Comparison of ENCODE assay signal across 32 cellular contexts in the genomic region with DNA sequence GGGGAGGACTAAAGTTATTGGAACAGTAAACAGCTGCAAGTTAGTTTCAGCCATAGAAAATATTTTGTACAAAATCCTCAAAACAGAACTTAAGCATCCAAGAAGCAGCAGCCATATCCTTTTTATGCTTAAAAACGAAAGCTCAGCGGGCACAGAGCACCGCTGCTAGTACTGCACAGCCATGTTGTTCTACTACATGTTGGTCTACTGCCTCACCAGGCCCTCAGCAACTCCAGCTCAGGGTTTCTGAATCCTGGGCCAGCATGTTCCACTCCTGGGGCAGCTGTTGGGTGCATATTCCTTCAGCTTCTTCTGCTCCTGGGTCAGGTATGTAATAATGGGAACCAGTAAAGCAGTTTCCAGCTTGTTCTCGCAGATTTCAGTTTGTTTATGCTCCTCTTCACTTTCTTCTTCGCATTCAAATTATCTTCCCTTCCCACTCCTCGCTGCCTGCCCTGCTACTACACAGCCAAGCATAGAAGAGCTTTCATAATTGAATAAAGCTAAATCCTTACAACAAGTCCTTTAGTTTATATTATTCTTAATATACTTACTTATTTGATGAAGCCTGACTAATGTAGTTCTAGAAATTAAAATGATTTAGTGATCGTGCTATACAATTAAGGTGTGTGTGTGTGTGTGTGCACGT.
DNase-seq lines count a peak whose midpoint lies in the region; ATAC-seq and TF ChIP-seq lines count a peak whose summit lies in the region.
"Had no signal": no experiment of that assay in that cellular context is flagged by ENCODE, and none has a peak within 500 bp of the region (broad histone marks: within the 10 kb centered on the region; RNA-seq: fewer than 3 reads in every experiment).

No MANE protein-coding gene starts in this region.

- peaks cover 9% of the 10 kb centered on the region for H3K4me1 Mint-ChIP-seq in MCF 10A (ENCODE audit: insufficient read depth, unreplicated experiment)
- H3K4me1 Mint-ChIP-seq: activated CD4-positive, alpha-beta T cell treated with anti-CD3 and anti-CD28 coated beads, Interleukin-2, amount 10 ng/mL, durations not matched to agents 7 days and 5 days; activated CD8-positive, alpha-beta memory T cell treated with anti-CD3 and anti-CD28 coated beads, Interleukin-2, amount 10 ng/mL, durations not matched to agents 7 days and 5 days; central memory CD8-positive, alpha-beta T cell had no signal

- peak overlapping the region; percentile 15 for H3K4me3 ChIP-seq in SU-DHL-6 (ENCODE audit: insufficient read depth, low read length, poor library complexity, severe bottlenecking)
- H3K4me3 ChIP-seq: esophagus muscularis mucosa, pancreas, tibial artery had no signal

- H3K4me3 Mint-ChIP-seq in MCF 10A (ENCODE audit: unreplicated experiment), result no peak overlapping the region
- H3K4me3 Mint-ChIP-seq: activated CD4-positive, alpha-beta T cell treated with anti-CD3 and anti-CD28 coated beads, Interleukin-2, amount 10 ng/mL, durations not matched to agents 7 days and 5 days; activated CD8-positive, alpha-beta memory T cell treated with anti-CD3 and anti-CD28 coated beads, Interleukin-2, amount 10 ng/mL, durations not matched to agents 7 days and 5 days; activated T-cell treated with anti-CD3 and anti-CD28 coated beads, Interleukin-2, amount 50 U/mL, for 72 hours; central memory CD8-positive, alpha-beta T cell; dendritic cell treated with granulocyte-macrophage colony-stimulating factor and Interleukin-4, amounts not matched to agents 40 ng/mL and 50 ng/mL, for 4 days; H9; nephron progenitor cell; WTC11 had no signal

- DNase-seq in Daoy (ENCODE audit: low read depth), result peak; percentile 18
- DNase-seq in NCI-H1930 (lab: John Stamatoyannopoulos, UW), result no peak
- DNase-seq in MCF 10A (ENCODE audit: unreplicated experiment), result no peak
- no peak for DNase-seq in midbrain (lab: John Stamatoyannopoulos, UW)
- DNase-seq in H4 (ENCODE audit: low spot score), result no peak
- DNase-seq: activated CD4-positive, alpha-beta T cell treated with anti-CD3 and anti-CD28 coated beads, Interleukin-2, amount 10 ng/mL, durations not matched to agents 7 days and 5 days; activated CD8-positive, alpha-beta memory T cell treated with anti-CD3 and anti-CD28 coated beads, Interleukin-2, amount 10 ng/mL, durations not matched to agents 7 days and 5 days; activated naive CD4-positive, alpha-beta T cell; activated T-cell treated with anti-CD3 and anti-CD28 coated beads, Interleukin-2, amount 50 U/mL, for 72 hours; DMS53; foreskin keratinocyte; GDM1; H9; Kasumi-1; left cardiac atrium; MV-4-11; NCI-H1694; NCI-H524; nephron progenitor cell; pancreas; retina; small intestine; stimulated activated CD4-positive, alpha-beta T cell treated with anti-CD3 and anti-CD28 coated beads, Interleukin-2, amount 100 ng/mL, for 24 hours; tibial artery had no signal

- CTCF ChIA-PET in MCF 10A (lab: Yijun Ruan, JAX), result interaction anchor here (0.6 to 1.0 kb wide), 2 partner anchors 41 to 103 kb away, joined by 3 read pairs; no protein-coding TSS in a partner anchor

- H3K9me3 Mint-ChIP-seq in MCF 10A (ENCODE audit: unreplicated experiment), result peaks cover 6% of the 10 kb centered on the region

- TF ChIP-seq CTCF in SU-DHL-6 (IDR thresholded peaks at IDR 0.05; ENCODE audit: insufficient read depth, low read length, poor library complexity, severe bottlenecking), result no peak
- TF ChIP-seq CTCF in MCF 10A (IDR thresholded peaks at IDR 0.05; ENCODE audit: unreplicated experiment), result no peak

- no peaks in the 10 kb centered on the region for H4K20me1 ChIP-seq in SU-DHL-6 (ENCODE audit: low read depth, low read length)

- no peaks in the 10 kb centered on the region for H3F3A ChIP-seq in SU-DHL-6 (ENCODE audit: insufficient read depth)

- H3K27ac Mint-ChIP-seq in MCF 10A (ENCODE audit: low read depth, unreplicated experiment), result no peak overlapping the region
- H3K27ac Mint-ChIP-seq: activated CD4-positive, alpha-beta T cell treated with anti-CD3 and anti-CD28 coated beads, Interleukin-2, amount 10 ng/mL, durations not matched to agents 7 days and 5 days; activated CD8-positive, alpha-beta memory T cell treated with anti-CD3 and anti-CD28 coated beads, Interleukin-2, amount 10 ng/mL, durations not matched to agents 7 days and 5 days; activated T-cell treated with anti-CD3 and anti-CD28 coated beads, Interleukin-2, amount 50 U/mL, for 72 hours; dendritic cell treated with granulocyte-macrophage colony-stimulating factor and Interleukin-4, amounts not matched to agents 40 ng/mL and 50 ng/mL, for 4 days; H9; nephron progenitor cell; WTC11 had no signal

- no peaks in the 10 kb centered on the region for H3K27me3 ChIP-seq in SU-DHL-6 (ENCODE audit: low read length)
- H3K27me3 ChIP-seq: esophagus muscularis mucosa, foreskin keratinocyte, pancreas, tibial artery had no signal

- H3K27ac ChIP-seq in KOPT-K1 (ENCODE audit: low read depth, low read length, poor library complexity, severe bottlenecking), result peak overlapping the region; percentile 69
- no peak overlapping the region for H3K27ac ChIP-seq in SU-DHL-6 (ENCODE audit: low read depth, low read length)
- H3K27ac ChIP-seq: esophagus muscularis mucosa, foreskin keratinocyte, pancreas, RWPE1, tibial artery had no signal

- H3K9me2 ChIP-seq in SU-DHL-6 (replicated peaks; ENCODE audit: insufficient read depth, low read length), result no peaks in the 10 kb centered on the region

- POLR2A ChIA-PET in MCF 10A (lab: Yijun Ruan, JAX), result no interaction called here

- BruUV-seq in MCF 10A (replicated peaks; lab: Mats Ljungman, UMichigan), result no TSS peak

- H3K27me3 Mint-ChIP-seq in MCF 10A (ENCODE audit: insufficient read depth, unreplicated experiment), result no peaks in the 10 kb centered on the region
- H3K27me3 Mint-ChIP-seq: activated CD4-positive, alpha-beta T cell treated with anti-CD3 and anti-CD28 coated beads, Interleukin-2, amount 10 ng/mL, durations not matched to agents 7 days and 5 days; activated CD8-positive, alpha-beta memory T cell treated with anti-CD3 and anti-CD28 coated beads, Interleukin-2, amount 10 ng/mL, durations not matched to agents 7 days and 5 days; central memory CD8-positive, alpha-beta T cell; dendritic cell treated with granulocyte-macrophage colony-stimulating factor and Interleukin-4, amounts not matched to agents 40 ng/mL and 50 ng/mL, for 4 days had no signal

- H2AFZ ChIP-seq in SU-DHL-6 (ENCODE audit: low read depth, low read length, severe bottlenecking), result peak overlapping the region; percentile 93

- no peaks in the 10 kb centered on the region for H3K36me3 Mint-ChIP-seq in MCF 10A (ENCODE audit: insufficient read depth, unreplicated experiment)
- H3K36me3 Mint-ChIP-seq: activated CD8-positive, alpha-beta memory T cell treated with anti-CD3 and anti-CD28 coated beads, Interleukin-2, amount 10 ng/mL, durations not matched to agents 7 days and 5 days had no signal

- no peaks in the 10 kb centered on the region for H3K79me2 ChIP-seq in SU-DHL-6 (ENCODE audit: insufficient read depth, low read length)

- H3K9me3 ChIP-seq in KOPT-K1 (ENCODE audit: insufficient read depth, low read length, poor library complexity, severe bottlenecking), result no peaks in the 10 kb centered on the region
- no peaks in the 10 kb centered on the region for H3K9me3 ChIP-seq in SU-DHL-6 (ENCODE audit: insufficient read depth, low read length)
- H3K9me3 ChIP-seq: esophagus muscularis mucosa, pancreas, tibial artery had no signal

- peak overlapping the region; percentile 24; the same call in 1 of the 2 replicates for H3K9ac ChIP-seq in SU-DHL-6 (ENCODE audit: low read length)

- peak; percentile 59 for ATAC-seq in GM19463 (IDR thresholded peaks at IDR 0.05; ENCODE audit: unreplicated experiment)
- ATAC-seq: activated CD8-positive, alpha-beta memory T cell treated with anti-CD3 and anti-CD28 coated beads, Interleukin-2, amount 10 ng/mL, durations not matched to agents 7 days and 5 days; activated T-cell treated with anti-CD3 and anti-CD28 coated beads, Interleukin-2, amount 50 U/mL, for 72 hours; foreskin keratinocyte; left cardiac atrium; pancreas; WTC11 had no signal

- H3K36me3 ChIP-seq in KOPT-K1 (ENCODE audit: insufficient read depth, low read length) (no peaks in the 10 kb centered on the region), SU-DHL-6 (ENCODE audit: low read length) (no peaks in the 10 kb centered on the region)
- H3K36me3 ChIP-seq: esophagus muscularis mucosa, pancreas, tibial artery had no signal

- intact Hi-C loops in MCF 10A (cut with micrococcal nuclease), result no loop called here

- H3K4me2 ChIP-seq in SU-DHL-6 (ENCODE audit: low read depth, low read length, poor library complexity, severe bottlenecking), result peak overlapping the region; percentile 55
